Comparison of ENCODE assay signal across 32 cellular contexts in genomic region chr11:22044126-22044525, GRCh38.
"Had no signal": no experiment of that assay in that cellular context is flagged by ENCODE, and none has a peak within 500 bp of the region (broad histone marks: within the 10 kb centered on the region; RNA-seq: fewer than 3 reads in every experiment).

No MANE protein-coding gene starts in this region.

- H3K9me3 ChIP-seq: adrenal gland, body of pancreas, breast epithelium, SK-N-SH had no signal

- H3K36me3 Mint-ChIP-seq: activated CD4-positive, alpha-beta memory T cell treated with anti-CD3 and anti-CD28 coated beads for 36 hours; activated naive CD4-positive, alpha-beta T cell treated with anti-CD3 and anti-CD28 coated beads, Interleukin-2, amount 50 U/mL, for 72 hours had no signal

- H3K4me1 Mint-ChIP-seq: activated CD4-positive, alpha-beta T cell treated with anti-CD3 and anti-CD28 coated beads for 36 hours had no signal

- H3K9me3 Mint-ChIP-seq: activated naive CD4-positive, alpha-beta T cell treated with anti-CD3 and anti-CD28 coated beads for 36 hours; T-helper 1 cell treated with Interleukin-12 subunit alpha and Interleukin-12 subunit beta and Interleukin-4 antibody, amounts not matched to agents 30 μg/mL and 1 μg/mL, for 36 hours had no signal

- H3K9ac ChIP-seq: SK-N-SH had no signal

- H3K27me3 ChIP-seq: adrenal gland, body of pancreas, breast epithelium, SJSA1 had no signal

- FAIRE-seq: astrocyte, TTC549 had no signal

- H3K4me2 ChIP-seq: SK-N-SH had no signal

- H3K27me3 Mint-ChIP-seq: activated CD4-positive, alpha-beta memory T cell treated with anti-CD3 and anti-CD28 coated beads for 36 hours; activated CD4-positive, alpha-beta T cell treated with anti-CD3 and anti-CD28 coated beads for 36 hours had no signal

- H3K27ac Mint-ChIP-seq: activated CD4-positive, alpha-beta memory T cell treated with anti-CD3 and anti-CD28 coated beads for 36 hours; activated CD4-positive, alpha-beta T cell treated with anti-CD3 and anti-CD28 coated beads for 36 hours; activated naive CD4-positive, alpha-beta T cell treated with anti-CD3 and anti-CD28 coated beads for 36 hours; activated naive CD4-positive, alpha-beta T cell treated with anti-CD3 and anti-CD28 coated beads, Interleukin-2, amount 50 U/mL, for 72 hours; activated T-helper 1 cell treated with anti-CD3 and anti-CD28 coated beads, Interleukin-12 subunit alpha, Interleukin-12 subunit beta, Interleukin-2, Interleukin-4 antibody, amounts not matched to agents 30 ng/mL and 10 ng/mL and 1 ng/mL, durations not matched to agents 14 hours and 24 hours and 36 hours; T-helper 1 cell treated with Interleukin-12 subunit alpha and Interleukin-12 subunit beta and Interleukin-4 antibody, amounts not matched to agents 30 μg/mL and 1 μg/mL, for 36 hours; T-helper 2 cell treated with Interferon-gamma antibody and Interleukin-4, amounts not matched to agents 5 μg/mL and 100 μg/mL, for 36 hours had no signal

- H3K4me1 ChIP-seq: adrenal gland, breast epithelium, SJSA1 had no signal

- H3K27ac ChIP-seq: adrenal gland, body of pancreas, breast epithelium, SJSA1 had no signal

- H3K36me3 ChIP-seq: adrenal gland, breast epithelium, SJSA1 had no signal

- H3K4me3 Mint-ChIP-seq: activated CD4-positive, alpha-beta memory T cell treated with anti-CD3 and anti-CD28 coated beads for 36 hours; activated CD4-positive, alpha-beta T cell treated with anti-CD3 and anti-CD28 coated beads for 36 hours; activated naive CD4-positive, alpha-beta T cell treated with anti-CD3 and anti-CD28 coated beads for 36 hours; activated T-cell treated with anti-CD3 and anti-CD28 coated beads, Interleukin-2, amount 50 U/mL, for 4 hours; activated T-helper 1 cell treated with anti-CD3 and anti-CD28 coated beads, Interleukin-12 subunit alpha, Interleukin-12 subunit beta, Interleukin-2, Interleukin-4 antibody, amounts not matched to agents 30 ng/mL and 10 ng/mL and 1 ng/mL, durations not matched to agents 14 hours and 24 hours and 36 hours; T-helper 1 cell treated with Interleukin-12 subunit alpha and Interleukin-12 subunit beta and Interleukin-4 antibody, amounts not matched to agents 30 μg/mL and 1 μg/mL, for 36 hours; T-helper 2 cell treated with Interferon-gamma antibody and Interleukin-4, amounts not matched to agents 5 μg/mL and 100 μg/mL, for 36 hours had no signal

- DNase-seq: activated CD4-positive, alpha-beta memory T cell treated with anti-CD3 and anti-CD28 coated beads for 36 hours; activated CD4-positive, alpha-beta T cell treated with anti-CD3 and anti-CD28 coated beads for 36 hours; activated CD4-positive, alpha-beta T cell treated with anti-CD3 and anti-CD28 coated beads, Interleukin-2, amount 50 U/mL, for 1 hour; activated CD8-positive, alpha-beta memory T cell treated with anti-CD3 and anti-CD28 coated beads, Interleukin-2, amount 50 U/mL, for 4 hours; activated gamma-delta T cell treated with Interleukin-2 at 50 U/mL for 16 hours; activated naive CD4-positive, alpha-beta T cell treated with anti-CD3 and anti-CD28 coated beads for 36 hours; activated T-cell treated with anti-CD3 and anti-CD28 coated beads for 4 hours; activated T-cell treated with anti-CD3 and anti-CD28 coated beads, Interleukin-2, amount 50 U/mL, for 4 hours; adrenal gland; body of pancreas; NCI-H1092 treated with DMSO at 0.1 percent for 48 hours; NCI-H1417; NCI-H146; NCI-H187; NCI-H2081; NCI-H2171 treated with DMSO at 0.1 percent for 48 hours; NCI-H2227 treated with DMSO at 0.1 percent for 48 hours; NCI-H446 treated with DMSO at 0.1 percent for 48 hours; NCI-H524; NCI-H69; NCI-H82; RPMI8226; SHP77 treated with DMSO at 0.1 percent for 48 hours; SK-N-SH had no signal

- H3K4me3 ChIP-seq: adrenal gland, body of pancreas, breast epithelium, SJSA1 had no signal
